Comparison of ENCODE assay signal across 29 cellular contexts in genomic region chr1:93142161-93142560, GRCh38.
"Had no signal": no experiment of that assay in that cellular context is flagged by ENCODE, and none has a peak within 500 bp of the region (broad histone marks: within the 10 kb centered on the region; RNA-seq: fewer than 3 reads in every experiment).

No MANE protein-coding gene starts in this region.

- H3K4me3 Mint-ChIP-seq: dendritic cell treated with granulocyte-macrophage colony-stimulating factor and Interleukin-4, amounts not matched to agents 40 ng/mL and 50 ng/mL, for 4 days; endodermal cell; immature natural killer cell; naive B cell; stimulated activated memory B cell treated with anti-CD40 and anti-IgM and Interleukin-4, amounts not matched to agents 10 μg/mL and 1 μg/mL and 100 μg/mL, for 72 hours; type B pancreatic cell had no signal

- ATAC-seq: esophagus mucosa; left colon; left ventricle myocardium superior; lower lobe of right lung; mucosa of descending colon; psoas muscle; right cardiac atrium; stimulated activated memory B cell treated with anti-CD40 and anti-IgM and Interleukin-4, amounts not matched to agents 10 μg/mL and 1 μg/mL and 100 μg/mL, for 72 hours; stimulated activated naive CD8-positive, alpha-beta T cell treated with anti-CD3 and anti-CD28 coated beads, Interleukin-15, Interleukin-2, amounts not matched to agents 100 U/mL and 50 U/mL, for 24 hours had no signal

- H3K9me3 Mint-ChIP-seq: dendritic cell treated with granulocyte-macrophage colony-stimulating factor and Interleukin-4, amounts not matched to agents 40 ng/mL and 50 ng/mL, for 4 days; endodermal cell; immature natural killer cell; naive B cell; stimulated activated memory B cell treated with anti-CD40 and anti-IgM and Interleukin-4, amounts not matched to agents 10 μg/mL and 1 μg/mL and 100 μg/mL, for 72 hours; type B pancreatic cell had no signal

- H3K27me3 Mint-ChIP-seq: dendritic cell treated with granulocyte-macrophage colony-stimulating factor and Interleukin-4, amounts not matched to agents 40 ng/mL and 50 ng/mL, for 4 days; naive B cell; stimulated activated memory B cell treated with anti-CD40 and anti-IgM and Interleukin-4, amounts not matched to agents 10 μg/mL and 1 μg/mL and 100 μg/mL, for 72 hours; type B pancreatic cell had no signal

- H3K4me3 ChIP-seq: colonic mucosa, lower lobe of right lung, mucosa of descending colon, ovary, psoas muscle, sigmoid colon, spleen, testis, tibial artery had no signal

- H3K27ac Mint-ChIP-seq: dendritic cell treated with granulocyte-macrophage colony-stimulating factor and Interleukin-4, amounts not matched to agents 40 ng/mL and 50 ng/mL, for 4 days; endodermal cell; stimulated activated memory B cell treated with anti-CD40 and anti-IgM and Interleukin-4, amounts not matched to agents 10 μg/mL and 1 μg/mL and 100 μg/mL, for 72 hours; type B pancreatic cell had no signal

- H3K4me1 Mint-ChIP-seq: endodermal cell; stimulated activated memory B cell treated with anti-CD40 and anti-IgM and Interleukin-4, amounts not matched to agents 10 μg/mL and 1 μg/mL and 100 μg/mL, for 72 hours had no signal

- H3K9me3 ChIP-seq: colonic mucosa, lower lobe of right lung, mucosa of descending colon, ovary, psoas muscle, sigmoid colon, spleen, testis, tibial artery had no signal

- H3K27me3 ChIP-seq: colonic mucosa, ovary, sigmoid colon, spleen, testis, tibial artery had no signal

- DNase-seq: colonic mucosa; effector CD8-positive, alpha-beta T cell; endodermal cell; foreskin melanocyte; hypothalamus; immature natural killer cell; islet precursor cell; kidney glomerular epithelial cell; left colon; left ventricle myocardium superior; lower lobe of right lung; mucosa of descending colon; naive B cell; occipital lobe; ovary; posterior cingulate gyrus; psoas muscle; right cardiac atrium; sigmoid colon; spleen; stimulated activated CD4-positive, alpha-beta T cell treated with anti-CD3 and anti-CD28 coated beads, Interleukin-4, amount 100 ng/mL, for 4 hours; stimulated activated naive CD8-positive, alpha-beta T cell treated with anti-CD3 and anti-CD28 coated beads, Interleukin-15, Interleukin-2, amounts not matched to agents 100 U/mL and 50 U/mL, for 24 hours; substantia nigra; testis; tibial artery had no signal

- H3K27ac ChIP-seq: colonic mucosa, lower lobe of right lung, ovary, psoas muscle, sigmoid colon, spleen, testis, tibial artery had no signal
